Comparison of ENCODE assay signal across 15 cellular contexts in the genomic region with DNA sequence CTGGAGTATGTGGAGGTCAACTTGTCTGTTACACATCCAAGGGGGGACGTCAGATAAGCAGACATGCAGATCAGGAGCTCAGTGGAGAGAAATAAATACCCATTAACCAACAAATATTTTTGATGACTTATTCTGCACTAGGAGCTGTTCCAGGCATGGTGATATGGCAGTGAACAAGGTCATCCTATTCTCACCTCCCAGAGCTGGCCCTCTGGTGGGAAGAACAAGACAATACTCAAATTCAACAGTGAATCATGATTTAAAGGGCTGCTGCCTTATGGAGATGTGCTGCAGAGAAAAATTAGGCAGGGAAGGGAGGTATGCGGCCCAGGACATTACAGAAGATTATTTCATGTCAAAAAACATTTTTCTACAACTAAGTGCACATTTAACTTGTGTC. TPM values are rescaled to one million over a fixed set of nuclear protein-coding genes. Genes with fewer than 3 reads are reported as not detected.
DNase-seq lines count a peak whose midpoint lies in the region; ATAC-seq and TF ChIP-seq lines count a peak whose summit lies in the region.
"Had no signal": no experiment of that assay in that cellular context is flagged by ENCODE, and none has a peak within 500 bp of the region (broad histone marks: within the 10 kb centered on the region; RNA-seq: fewer than 3 reads in every experiment).

No MANE protein-coding gene starts in this region.

- peaks cover 26% of the 10 kb centered on the region for H3K4me1 ChIP-seq in OCI-LY3 (ENCODE audit: low read length)
- H3K4me1 ChIP-seq: ascending aorta, prostate gland had no signal

- peaks cover 95% of the 10 kb centered on the region for H4K20me1 ChIP-seq in OCI-LY3 (ENCODE audit: insufficient read depth, low read length)

- H3K36me3 Mint-ChIP-seq in stimulated activated memory B cell treated with anti-CD40 and anti-IgM and Interleukin-4, amounts not matched to agents 10 μg/mL and 1 μg/mL and 100 μg/mL, for 72 hours, result peaks cover 39% of the 10 kb centered on the region

- no peaks in the 10 kb centered on the region for H3K27me3 Mint-ChIP-seq in stimulated activated memory B cell treated with anti-CD40 and anti-IgM and Interleukin-4, amounts not matched to agents 10 μg/mL and 1 μg/mL and 100 μg/mL, for 72 hours

- no peak overlapping the region for H3K4me3 Mint-ChIP-seq in stimulated activated memory B cell treated with anti-CD40 and anti-IgM and Interleukin-4, amounts not matched to agents 10 μg/mL and 1 μg/mL and 100 μg/mL, for 72 hours

- peak; percentile 3 for DNase-seq in activated CD8-positive, alpha-beta memory T cell treated with anti-CD3 and anti-CD28 coated beads for 24 hours
- DNase-seq in activated CD8-positive, alpha-beta memory T cell treated with anti-CD3 and anti-CD28 coated beads, Interleukin-2, amount 50 U/mL, for 48 hours, result no peak
- DNase-seq in coronary artery (ENCODE audit: low spot score) (peak; percentile 35), GM13976 (ENCODE audit: low spot score) (no peak), AG08395 (ENCODE audit: low spot score) (no peak), left ventricle myocardium superior (no peak)
- DNase-seq: activated CD4-positive, alpha-beta T cell treated with anti-CD3 and anti-CD28 coated beads, Interleukin-2, amount 50 U/mL, for 48 hours; activated effector memory CD4-positive, alpha-beta T cell treated with anti-CD3 and anti-CD28 coated beads, Interleukin-2, amount 50 U/mL, for 16 hours; dermis blood vessel endothelial cell; T-helper 1 cell; upper lobe of left lung had no signal

- H3K9me3 ChIP-seq in OCI-LY3 (ENCODE audit: insufficient read depth, low read length), result no peaks in the 10 kb centered on the region
- H3K9me3 ChIP-seq: ascending aorta, prostate gland, upper lobe of left lung had no signal

- no peaks in the 10 kb centered on the region for H3K9me3 Mint-ChIP-seq in stimulated activated memory B cell treated with anti-CD40 and anti-IgM and Interleukin-4, amounts not matched to agents 10 μg/mL and 1 μg/mL and 100 μg/mL, for 72 hours

- H3K36me3 ChIP-seq in OCI-LY3 (replicated peaks; ENCODE audit: low read depth, low read length), result peaks cover 80% of the 10 kb centered on the region
- H3K36me3 ChIP-seq: ascending aorta, prostate gland, upper lobe of left lung had no signal

- in situ Hi-C loops in GM13976 (cut with MboI; ENCODE audit: low sequenced_read_pairs, unreplicated experiment), result no loop called here

- H2AFZ ChIP-seq in OCI-LY3 (ENCODE audit: low read depth, low read length), result no peak overlapping the region

- peak overlapping the region; percentile 28 for H3K27ac Mint-ChIP-seq in stimulated activated memory B cell treated with anti-CD40 and anti-IgM and Interleukin-4, amounts not matched to agents 10 μg/mL and 1 μg/mL and 100 μg/mL, for 72 hours

- peaks cover 60% of the 10 kb centered on the region for H3K4me1 Mint-ChIP-seq in stimulated activated memory B cell treated with anti-CD40 and anti-IgM and Interleukin-4, amounts not matched to agents 10 μg/mL and 1 μg/mL and 100 μg/mL, for 72 hours

- H3K9ac ChIP-seq in OCI-LY3 (ENCODE audit: low read length), result no peak overlapping the region

- TF ChIP-seq CTCF in OCI-LY3 (IDR thresholded peaks at IDR 0.05; ENCODE audit: low read depth, low read length), result no peak
- TF ChIP-seq CTCF in coronary artery (IDR thresholded peaks at IDR 0.05), result no peak
- TF ChIP-seq CTCF in GM13976 (IDR thresholded peaks at IDR 0.05; ENCODE audit: borderline replicate concordance, control extremely low read depth, extremely low read depth, insufficient read depth, missing control alignments), result no peak

- H3K4me3 ChIP-seq in OCI-LY3 (ENCODE audit: low read length) (no peak overlapping the region), coronary artery (no peak overlapping the region)
- H3K4me3 ChIP-seq: ascending aorta, prostate gland, upper lobe of left lung had no signal

- intact Hi-C loops in left ventricle myocardium superior (cut with micrococcal nuclease), result no loop called here

- no peak overlapping the region for H3K4me2 ChIP-seq in OCI-LY3 (ENCODE audit: low read length)

- ATAC-seq in stimulated activated memory B cell treated with anti-CD40 and anti-IgM and Interleukin-4, amounts not matched to agents 10 μg/mL and 1 μg/mL and 100 μg/mL, for 72 hours, result no peak
- ATAC-seq in left ventricle myocardium superior, result no peak

- H3K27ac ChIP-seq in OCI-LY3 (ENCODE audit: low read length) (peak overlapping the region; percentile 12; the same call in 1 of the 2 replicates), coronary artery (no peak overlapping the region)
- H3K27ac ChIP-seq: ascending aorta, prostate gland, upper lobe of left lung had no signal

- no peaks in the 10 kb centered on the region for H3K27me3 ChIP-seq in OCI-LY3 (ENCODE audit: low read depth, low read length)
- H3K27me3 ChIP-seq: ascending aorta, upper lobe of left lung had no signal

- H3K79me2 ChIP-seq in OCI-LY3 (ENCODE audit: low read length), result peaks cover 100% of the 10 kb centered on the region

RNA-seq across cellular contexts. Expression of a gene that starts 36.5 kb away (rescaled TPM):
- 5.1 TPM for total RNA-seq in left ventricle myocardium superior

Comparison
In these comparisons a context has a peak if more than half of its experiments do, and no peak if none do; other contexts are left out.
1. DNase-seq: peak in activated CD8-positive, alpha-beta memory T cell treated with anti-CD3 and anti-CD28 coated beads for 24 hours (single experiment) and coronary artery (single experiment); none in activated CD8-positive, alpha-beta memory T cell treated with anti-CD3 and anti-CD28 coated beads, Interleukin-2, amount 50 U/mL, for 48 hours (single experiment), GM13976 (single experiment), AG08395 (single experiment) and left ventricle myocardium superior (single experiment).